In the genomic region with DNA sequence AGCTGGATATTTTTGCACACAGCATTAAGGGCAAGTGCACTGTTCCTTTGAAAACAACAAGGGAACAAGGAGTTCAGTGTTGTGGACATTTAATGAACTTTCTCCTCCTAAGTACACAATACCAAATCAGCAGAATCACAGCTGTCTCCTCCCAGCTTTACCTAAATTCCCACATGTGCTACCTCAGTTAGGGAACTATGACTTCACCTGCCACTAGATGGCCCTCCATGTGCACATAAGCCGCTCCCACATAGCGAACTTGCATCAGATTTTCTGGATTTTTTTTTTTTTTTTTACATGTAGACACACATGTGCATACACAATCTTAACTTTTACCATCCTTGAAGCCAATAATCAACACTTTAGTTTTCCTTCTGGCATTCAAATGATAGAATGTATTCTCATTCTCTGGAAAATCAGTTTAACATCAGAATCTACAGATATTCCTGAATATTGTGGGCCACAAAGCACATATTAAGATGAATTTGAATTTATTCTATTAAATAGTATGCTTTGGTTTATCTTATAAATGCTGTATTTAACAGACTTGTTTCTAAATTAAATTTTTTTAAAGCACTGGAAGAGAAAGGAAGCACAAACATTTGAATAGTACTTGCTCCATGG, we compare ENCODE assay signal across 8 cellular contexts.
DNase-seq lines count a peak whose midpoint lies in the region; ATAC-seq and TF ChIP-seq lines count a peak whose summit lies in the region.

No MANE protein-coding gene starts in this region.

- CTCF ChIA-PET in HCT116 (lab: Charles Lee), result interaction anchor here (0.5 to 2.7 kb wide), 23 partner anchors 9 to 329 kb away, joined by 3 to 33 read pairs (median 5); no protein-coding TSS in a partner anchor

- POLR2A ChIA-PET in HCT116 (lab: Charles Lee), result interaction anchor here (1.7 kb wide), 1 partner anchor 154 kb away, joined by 4 read pairs; no protein-coding TSS in a partner anchor

- intact Hi-C loops in HCT116 (cut with micrococcal nuclease), result loop anchor here (1.0 kb wide), 2 partner anchors 155 to 250 kb away; no protein-coding TSS in a partner anchor

- H3K4me3 ChIP-seq in HCT116 (replicated peaks in 1 of 2; ENCODE audit: low read depth in 1 of 2, low read length in 2 of 2), result no peak overlapping the region

- peak; percentile 93 for ATAC-seq in HCT116
- ATAC-seq in stimulated activated naive CD8-positive, alpha-beta T cell treated with anti-CD3 and anti-CD28 coated beads, Interleukin-15, amount 100 ng/mL, for 72 hours, result peak; percentile 75
- no peak for ATAC-seq in HG03442 (IDR thresholded peaks at IDR 0.05; ENCODE audit: unreplicated experiment)

- H3K36me3 ChIP-seq in HCT116 (ENCODE audit: control insufficient read depth in 1 of 2, insufficient read depth in 2 of 2, low read length in 2 of 2), result no peaks in the 10 kb centered on the region

- TF ChIP-seq POLR2A in HCT116 (IDR thresholded peaks at IDR 0.05; ENCODE audit: borderline replicate concordance, extremely low read depth, insufficient read depth, insufficient read length), result no peak

- H3K9me2 ChIP-seq in HCT116 (ENCODE audit: insufficient read depth), result no peaks in the 10 kb centered on the region

- no peaks in the 10 kb centered on the region for H3K4me1 ChIP-seq in HCT116 (ENCODE audit: control insufficient read depth in 1 of 2, insufficient read depth in 2 of 2, low read length in 2 of 2)

- no peaks in the 10 kb centered on the region for H3K79me2 ChIP-seq in HCT116 (ENCODE audit: insufficient read depth, low read length)

- H3K4me2 ChIP-seq in HCT116 (ENCODE audit: low read length), result no peak overlapping the region

- no peak overlapping the region for H3K9ac ChIP-seq in HCT116 (ENCODE audit: low read length)

- no peaks in the 10 kb centered on the region for H3K9me3 ChIP-seq in HCT116 (ENCODE audit: control insufficient read depth in 1 of 2, insufficient read depth in 1 of 2, low read depth in 1 of 2, low read length in 2 of 2)

- no peaks in the 10 kb centered on the region for H3K27me3 ChIP-seq in HCT116 (ENCODE audit: insufficient read depth, low read length)

- H3K27me3 Mint-ChIP-seq in stimulated activated naive CD8-positive, alpha-beta T cell treated with anti-CD3 and anti-CD28 coated beads, Interleukin-15, amount 100 ng/mL, for 72 hours, result peaks cover 18% of the 10 kb centered on the region

- no peaks in the 10 kb centered on the region for H4K20me1 ChIP-seq in HCT116 (ENCODE audit: insufficient read depth)

- peak; percentile 58 for DNase-seq in Caki2 (ENCODE audit: low read depth)
- DNase-seq in HCT116 (ENCODE audit: low read depth, low spot score), result peak; percentile 76
- peak; percentile 73 for DNase-seq in NCI-H345 treated with DMSO at 0.1 percent for 48 hours (lab: John Stamatoyannopoulos, UW; ENCODE audit: unreplicated experiment)
- DNase-seq in activated CD4-positive, alpha-beta T cell treated with anti-CD3 and anti-CD28 coated beads for 24 hours (ENCODE audit: low read depth in 2 of 2), result peak; percentile 41 to 44
- peak; percentile 47 for DNase-seq in effector CD4-positive, alpha-beta T cell
- peak; percentile 77 for DNase-seq in medulla oblongata (ENCODE audit: extremely low spot score)
- DNase-seq in stimulated activated naive CD8-positive, alpha-beta T cell treated with anti-CD3 and anti-CD28 coated beads, Interleukin-15, amount 100 ng/mL, for 72 hours, result peak; percentile 31 to 54

- in situ Hi-C loops in Caki2 (cut with HindIII; ENCODE audit: low pct_unique_long_range_greater_than_20kb, low sequenced_read_pairs), result no loop called here

- H3K9me3 Mint-ChIP-seq in stimulated activated naive CD8-positive, alpha-beta T cell treated with anti-CD3 and anti-CD28 coated beads, Interleukin-15, amount 100 ng/mL, for 72 hours, result no peaks in the 10 kb centered on the region

- no peaks in the 10 kb centered on the region for H3K4me1 Mint-ChIP-seq in stimulated activated naive CD8-positive, alpha-beta T cell treated with anti-CD3 and anti-CD28 coated beads, Interleukin-15, amount 100 ng/mL, for 72 hours

- H2AFZ ChIP-seq in HCT116 (ENCODE audit: low read depth, low read length, poor library complexity, severe bottlenecking), result peak overlapping the region; percentile 4

- peak; percentile 70 to 91 (median 89) for TF ChIP-seq CTCF in HCT116 (IDR thresholded peaks at IDR 0.05 in 2 of 3, conservative IDR thresholded peaks at IDR 0.05 in 1 of 3; ENCODE audit: borderline replicate concordance in 1 of 3, insufficient read depth in 1 of 3, low read depth in 2 of 3, low read length in 2 of 3)

- TF ChIP-seq RAD21 in HCT116 (IDR thresholded peaks at IDR 0.05; ENCODE audit: low read depth), result peak; percentile 97

- H3K27ac Mint-ChIP-seq in stimulated activated naive CD8-positive, alpha-beta T cell treated with anti-CD3 and anti-CD28 coated beads, Interleukin-15, amount 100 ng/mL, for 72 hours, result no peak overlapping the region

- no peak overlapping the region for H3K4me3 Mint-ChIP-seq in stimulated activated naive CD8-positive, alpha-beta T cell treated with anti-CD3 and anti-CD28 coated beads, Interleukin-15, amount 100 ng/mL, for 72 hours

- BruUV-seq in HCT116 (replicated peaks; lab: Mats Ljungman, UMichigan), result no TSS peak

- RAD21 ChIA-PET in HCT116 (lab: Charles Lee; ENCODE audit: low non-redundant PET in 1 of 2, low total read pairs in 2 of 2, uncharacterized antibody in 2 of 2, unreplicated experiment in 2 of 2), result interaction anchor here (0.7 to 1.5 kb wide), 8 partner anchors 11 to 329 kb away, joined by 3 to 13 read pairs (median 3); no protein-coding TSS in a partner anchor

- no peak overlapping the region for H3K27ac ChIP-seq in HCT116 (ENCODE audit: low read depth, low read length)

TF ChIP-seq in HCT116, 20 proteins besides CTCF, POLR2A, EP300 and RAD21:
- TF ChIP-seq CBX3 (IDR thresholded peaks at IDR 0.05; ENCODE audit: low read depth) (0 out of 2 replicates have a peak, but pooled peaks have one; percentile 19), ZFX (IDR thresholded peaks at IDR 0.05) (no peak), EGR1 (IDR thresholded peaks at IDR 0.05; ENCODE audit: low read depth) (no peak), JUND (IDR thresholded peaks at IDR 0.05) (no peak), YY1 (IDR thresholded peaks at IDR 0.05; ENCODE audit: extremely low read depth, insufficient replicate concordance, low read depth, low read length) (no peak), SIN3A (IDR thresholded peaks at IDR 0.05; ENCODE audit: low read depth) (no peak)
- TF ChIP-seq, protein P1, sequence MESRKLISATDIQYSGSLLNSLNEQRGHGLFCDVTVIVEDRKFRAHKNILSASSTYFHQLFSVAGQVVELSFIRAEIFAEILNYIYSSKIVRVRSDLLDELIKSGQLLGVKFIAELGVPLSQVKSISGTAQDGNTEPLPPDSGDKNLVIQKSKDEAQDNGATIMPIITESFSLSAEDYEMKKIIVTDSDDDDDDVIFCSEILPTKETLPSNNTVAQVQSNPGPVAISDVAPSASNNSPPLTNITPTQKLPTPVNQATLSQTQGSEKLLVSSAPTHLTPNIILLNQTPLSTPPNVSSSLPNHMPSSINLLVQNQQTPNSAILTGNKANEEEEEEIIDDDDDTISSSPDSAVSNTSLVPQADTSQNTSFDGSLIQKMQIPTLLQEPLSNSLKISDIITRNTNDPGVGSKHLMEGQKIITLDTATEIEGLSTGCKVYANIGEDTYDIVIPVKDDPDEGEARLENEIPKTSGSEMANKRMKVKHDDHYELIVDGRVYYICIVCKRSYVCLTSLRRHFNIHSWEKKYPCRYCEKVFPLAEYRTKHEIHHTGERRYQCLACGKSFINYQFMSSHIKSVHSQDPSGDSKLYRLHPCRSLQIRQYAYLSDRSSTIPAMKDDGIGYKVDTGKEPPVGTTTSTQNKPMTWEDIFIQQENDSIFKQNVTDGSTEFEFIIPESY (IDR thresholded peaks at IDR 0.05; ENCODE audit: extremely low read depth, insufficient replicate concordance, low read length), result no peak
- TF ChIP-seq, protein P2, sequence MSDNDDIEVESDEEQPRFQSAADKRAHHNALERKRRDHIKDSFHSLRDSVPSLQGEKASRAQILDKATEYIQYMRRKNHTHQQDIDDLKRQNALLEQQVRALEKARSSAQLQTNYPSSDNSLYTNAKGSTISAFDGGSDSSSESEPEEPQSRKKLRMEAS (IDR thresholded peaks at IDR 0.05), result peak; percentile 63
- TF ChIP-seq, protein P3, sequence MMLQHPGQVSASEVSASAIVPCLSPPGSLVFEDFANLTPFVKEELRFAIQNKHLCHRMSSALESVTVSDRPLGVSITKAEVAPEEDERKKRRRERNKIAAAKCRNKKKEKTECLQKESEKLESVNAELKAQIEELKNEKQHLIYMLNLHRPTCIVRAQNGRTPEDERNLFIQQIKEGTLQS (IDR thresholded peaks at IDR 0.05), result no peak
